ENCODE assay signal across 10 cellular contexts in the genomic region with DNA sequence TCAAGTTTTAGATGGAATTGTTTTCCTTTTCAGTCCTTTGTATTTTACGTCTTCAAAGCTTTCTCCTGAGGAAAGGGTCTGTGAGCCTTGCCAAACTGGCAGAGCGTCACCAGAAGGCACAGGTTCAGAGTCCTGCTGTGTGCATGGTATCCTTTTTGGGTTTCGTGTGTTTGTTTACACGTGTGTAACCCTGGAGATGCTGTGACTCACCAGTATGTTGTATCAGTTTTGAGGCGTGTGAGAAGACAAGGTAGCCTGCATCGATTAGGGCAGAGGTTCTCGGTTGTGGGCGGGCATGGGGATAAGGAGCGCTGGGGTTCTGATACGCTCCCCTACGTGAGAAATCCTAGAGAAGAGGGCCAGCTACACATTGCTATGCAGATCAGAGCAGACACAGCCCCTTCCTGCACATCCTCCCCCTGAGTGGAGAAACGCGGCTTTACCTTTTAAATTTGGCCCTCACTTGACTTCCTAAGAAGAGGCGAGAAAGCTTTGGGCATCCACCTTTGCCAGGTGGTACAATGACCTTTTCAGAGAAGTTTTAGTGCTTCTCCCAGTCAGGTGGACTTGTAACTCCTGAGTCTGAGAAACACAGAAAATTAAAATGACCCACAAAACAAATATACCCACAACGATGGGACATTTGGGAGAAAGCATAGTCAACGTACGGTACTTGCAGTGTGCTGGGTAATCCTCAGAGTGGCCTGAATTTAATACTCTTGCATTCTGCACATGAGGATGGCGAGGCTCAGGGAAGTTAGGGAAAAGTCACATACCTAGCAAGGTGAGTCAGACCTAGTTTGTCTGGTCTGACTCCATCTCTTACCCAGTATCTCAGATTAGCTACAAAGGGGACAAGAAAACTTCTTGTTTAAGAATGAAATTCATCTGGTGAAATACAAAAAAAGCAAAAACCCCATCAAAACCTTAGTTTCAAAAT. TPM values are rescaled to one million over a fixed set of nuclear protein-coding genes. Genes with fewer than 3 reads are reported as not detected.
DNase-seq lines count a peak whose midpoint lies in the region; ATAC-seq and TF ChIP-seq lines count a peak whose summit lies in the region.
"Had no signal": no experiment of that assay in that cellular context is flagged by ENCODE, and none has a peak within 500 bp of the region (broad histone marks: within the 10 kb centered on the region; RNA-seq: fewer than 3 reads in every experiment).

No MANE protein-coding gene starts in this region.

- H3K27ac ChIP-seq in duodenal mucosa (ENCODE audit: low read depth, low read length) (peak overlapping the region; percentile 74), gastrocnemius medialis (peak overlapping the region in 2 of 4 donors; percentile 4 to 39)
- H3K27ac ChIP-seq: adrenal gland, KMS-11 had no signal

- H3K4me1 ChIP-seq in duodenal mucosa (ENCODE audit: control insufficient read depth in 1 of 2, insufficient read depth in 2 of 2, low read length in 2 of 2) (peaks cover 21 to 28% of the 10 kb centered on the region in 2 donors), gastrocnemius medialis (peaks cover 18 to 29% of the 10 kb centered on the region in 2 donors)
- H3K4me1 ChIP-seq: adrenal gland had no signal

- H3K27me3 Mint-ChIP-seq in T-helper 2 cell treated with Interferon-gamma antibody and Interleukin-4, amounts not matched to agents 5 μg/mL and 100 μg/mL, for 36 hours (ENCODE audit: low read depth), result no peaks in the 10 kb centered on the region

- H3K36me3 Mint-ChIP-seq in T-helper 2 cell treated with Interferon-gamma antibody and Interleukin-4, amounts not matched to agents 5 μg/mL and 100 μg/mL, for 36 hours (ENCODE audit: low read depth), result peaks cover 8% of the 10 kb centered on the region

- H3K36me3 ChIP-seq in duodenal mucosa (ENCODE audit: control insufficient read depth in 1 of 2, insufficient read depth in 2 of 2, low read length in 2 of 2), result peaks cover 12 to 13% of the 10 kb centered on the region in 2 donors
- H3K36me3 ChIP-seq in gastrocnemius medialis, result peaks cover 0 to 13% of the 10 kb centered on the region in 2 donors

- no peak overlapping the region for H3K4me3 Mint-ChIP-seq in T-helper 2 cell treated with Interferon-gamma antibody and Interleukin-4, amounts not matched to agents 5 μg/mL and 100 μg/mL, for 36 hours

- intact Hi-C loops in gastrocnemius medialis (cut with DNase I; ENCODE audit: low total_unique reads), result no loop called here

- TF ChIP-seq CTCF in gastrocnemius medialis (IDR thresholded peaks at IDR 0.05 in 4 of 5, conservative IDR thresholded peaks at IDR 0.05 in 1 of 5), result no peak

- no peaks in the 10 kb centered on the region for H3K9me3 ChIP-seq in duodenal mucosa (ENCODE audit: control insufficient read depth in 1 of 2, low read length in 2 of 2)
- no peaks in the 10 kb centered on the region for H3K9me3 ChIP-seq in gastrocnemius medialis
- H3K9me3 ChIP-seq: adrenal gland had no signal

- H3K9me3 Mint-ChIP-seq in T-helper 2 cell treated with Interferon-gamma antibody and Interleukin-4, amounts not matched to agents 5 μg/mL and 100 μg/mL, for 36 hours, result no peaks in the 10 kb centered on the region

- H3K4me1 Mint-ChIP-seq in T-helper 2 cell treated with Interferon-gamma antibody and Interleukin-4, amounts not matched to agents 5 μg/mL and 100 μg/mL, for 36 hours (ENCODE audit: low read depth), result no peaks in the 10 kb centered on the region

- H3K27me3 ChIP-seq in duodenal mucosa (ENCODE audit: control insufficient read depth in 1 of 2, insufficient read depth in 2 of 2, low read length in 2 of 2) (no peaks in the 10 kb centered on the region), gastrocnemius medialis (no peaks in the 10 kb centered on the region)
- H3K27me3 ChIP-seq: adrenal gland had no signal

- H3K27ac Mint-ChIP-seq in T-helper 2 cell treated with Interferon-gamma antibody and Interleukin-4, amounts not matched to agents 5 μg/mL and 100 μg/mL, for 36 hours, result peak overlapping the region; percentile 27

- TF ChIP-seq POLR2A in gastrocnemius medialis (IDR thresholded peaks at IDR 0.05), result no peak

- ATAC-seq in HG03571 (IDR thresholded peaks at IDR 0.05; ENCODE audit: unreplicated experiment), result peak; percentile 79
- peak; percentile 49 to 60 for ATAC-seq in gastrocnemius medialis
- no peak for ATAC-seq in HG02870 (IDR thresholded peaks at IDR 0.05; ENCODE audit: unreplicated experiment)
- no peak for ATAC-seq in HG02588 (IDR thresholded peaks at IDR 0.05; ENCODE audit: unreplicated experiment)

- in situ Hi-C loops in gastrocnemius medialis (cut with MboI; ENCODE audit: low sequenced_read_pairs in 4 of 4), result no loop called here

- DNase-seq in T-helper 2 cell treated with Interferon-gamma antibody and Interleukin-4, amounts not matched to agents 5 μg/mL and 100 μg/mL, for 36 hours (ENCODE audit: low spot score), result no peak
- DNase-seq in T-helper 2 cell (no peak), gastrocnemius medialis (no peak)
- DNase-seq in stimulated activated CD8-positive, alpha-beta memory T cell treated with anti-CD3 and anti-CD28 coated beads, Interleukin-4, amount 100 ng/mL, for 48 hours, result no peak
- DNase-seq: adrenal gland had no signal

- H3K4me3 ChIP-seq in duodenal mucosa (ENCODE audit: low read depth in 1 of 2, low read length in 2 of 2) (peak overlapping the region; percentile 34 to 57), gastrocnemius medialis (no peak overlapping the region)
- H3K4me3 ChIP-seq: adrenal gland had no signal

- H3K9ac ChIP-seq in duodenal mucosa (ENCODE audit: low read depth in 1 of 2, low read length in 2 of 2), result peak overlapping the region; percentile 60 to 65
- H3K9ac ChIP-seq: KMS-11 had no signal

RNA-seq across cellular contexts. Expression of gene TRAK1, which starts 38.1 kb away (rescaled TPM):
- total RNA-seq in gastrocnemius medialis, result 100 to 1,000 TPM in 2 of 4 donors, 10 to 100 TPM in 2; 59.5 to 109 (median 98.6) TPM

Comparison
In these comparisons a context has a peak if more than half of its experiments do, and no peak if none do; other contexts are left out.
1. ATAC-seq: peak in HG03571 (single experiment) and gastrocnemius medialis (2 of 2); none in HG02870 (single experiment) and HG02588 (single experiment).
2. H3K4me3 ChIP-seq: peak in duodenal mucosa (2 of 2); none in gastrocnemius medialis (0 of 4).